Comparison of ENCODE assay signal across 26 cellular contexts in the genomic region with DNA sequence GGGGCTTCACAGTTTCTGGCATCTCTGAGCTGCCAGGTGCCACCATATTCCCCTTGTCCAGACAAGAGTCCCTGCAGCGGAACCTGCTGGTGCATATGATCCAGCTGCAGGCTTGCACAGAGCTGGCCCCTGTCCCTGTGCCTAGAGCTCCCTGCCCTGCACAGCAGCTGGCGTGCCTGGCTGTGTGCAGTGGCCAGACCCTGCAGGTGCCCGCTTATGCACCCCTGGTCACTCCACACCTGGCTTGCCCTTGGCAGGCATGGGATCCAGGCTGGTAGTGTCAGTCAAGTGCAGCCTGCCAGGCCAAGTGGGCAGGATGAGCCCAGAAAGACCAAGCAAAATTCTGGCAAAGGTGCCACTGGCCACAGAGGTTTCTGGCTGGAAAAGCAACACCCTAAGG.
"Had no signal": no experiment of that assay in that cellular context is flagged by ENCODE, and none has a peak within 500 bp of the region (broad histone marks: within the 10 kb centered on the region; RNA-seq: fewer than 3 reads in every experiment).

No MANE protein-coding gene starts in this region.

- ATAC-seq: mucosa of descending colon; naive thymus-derived CD4-positive, alpha-beta T cell; pancreas; right lobe of liver; stimulated activated naive B cell treated with anti-CD40 and anti-IgM and Interleukin-4, amounts not matched to agents 10 μg/mL and 1 μg/mL and 100 μg/mL, for 72 hours; stimulated activated naive CD8-positive, alpha-beta T cell treated with anti-CD3 and anti-CD28 coated beads, Interleukin-15, Interleukin-2, amounts not matched to agents 100 U/mL and 50 U/mL, for 24 hours had no signal

- H3K4me3 ChIP-seq: heart right ventricle, hepatocyte, left ventricle myocardium inferior, lung, mucosa of descending colon, neural progenitor cell, pancreas, prostate gland, right lobe of liver, smooth muscle cell, stomach, testis, thyroid gland, transverse colon, upper lobe of left lung had no signal

- H3K27ac ChIP-seq: heart right ventricle, hepatocyte, left ventricle myocardium inferior, neural progenitor cell, pancreas, prostate gland, right lobe of liver, stomach, testis, thyroid gland, transverse colon, upper lobe of left lung had no signal

- H3K36me3 ChIP-seq: prostate gland had no signal

- H3K9me3 ChIP-seq: heart right ventricle, left ventricle myocardium inferior, mucosa of descending colon, pancreas, prostate gland, right lobe of liver, stomach, testis, thyroid gland, transverse colon, upper lobe of left lung had no signal

- H3K27me3 ChIP-seq: heart right ventricle, hepatocyte, neural progenitor cell, pancreas, right lobe of liver, stomach, testis, thyroid gland, transverse colon, upper lobe of left lung had no signal

- H3K27ac Mint-ChIP-seq: memory B cell; naive thymus-derived CD4-positive, alpha-beta T cell; nephron progenitor cell; neural progenitor cell; stimulated activated naive B cell treated with anti-CD40 and anti-IgM and Interleukin-4, amounts not matched to agents 10 μg/mL and 1 μg/mL and 100 μg/mL, for 72 hours had no signal

- H3K4me1 Mint-ChIP-seq: memory B cell; naive thymus-derived CD4-positive, alpha-beta T cell; nephron progenitor cell; neural progenitor cell; stimulated activated naive B cell treated with anti-CD40 and anti-IgM and Interleukin-4, amounts not matched to agents 10 μg/mL and 1 μg/mL and 100 μg/mL, for 72 hours had no signal

- DNase-seq: heart right ventricle; islet precursor cell; left ventricle myocardium inferior; midbrain; mucosa of descending colon; naive thymus-derived CD4-positive, alpha-beta T cell; nephron progenitor cell; pancreas; right lobe of liver; stimulated activated CD4-positive, alpha-beta T cell treated with anti-CD3 and anti-CD28 coated beads, Interleukin-1b, Interleukin-23, amount 100 ng/mL, for 48 hours; stimulated activated CD4-positive, alpha-beta T cell treated with anti-CD3 and anti-CD28 coated beads, Interleukin-2, amount 100 ng/mL, for 48 hours; stimulated activated CD4-positive, alpha-beta T cell treated with anti-CD3 and anti-CD28 coated beads, Interleukin-4, amount 100 ng/mL, for 4 hours; stimulated activated CD8-positive, alpha-beta memory T cell treated with anti-CD3 and anti-CD28 coated beads, Interleukin-4, amount 100 ng/mL, for 48 hours; stimulated activated naive B cell treated with anti-CD40 and anti-IgM and Interleukin-4, amounts not matched to agents 10 μg/mL and 1 μg/mL and 100 μg/mL, for 72 hours; stimulated activated naive CD8-positive, alpha-beta T cell treated with anti-CD3 and anti-CD28 coated beads, Interleukin-15, Interleukin-2, amounts not matched to agents 100 U/mL and 50 U/mL, for 24 hours; stomach; testis; thyroid gland; transverse colon had no signal

- H3K4me3 Mint-ChIP-seq: memory B cell; naive thymus-derived CD4-positive, alpha-beta T cell; nephron progenitor cell; neural progenitor cell; stimulated activated naive B cell treated with anti-CD40 and anti-IgM and Interleukin-4, amounts not matched to agents 10 μg/mL and 1 μg/mL and 100 μg/mL, for 72 hours had no signal

- H3K4me1 ChIP-seq: neural progenitor cell, pancreas, prostate gland, right lobe of liver, stomach, testis, thyroid gland, transverse colon, upper lobe of left lung had no signal

- H3K9me3 Mint-ChIP-seq: memory B cell had no signal

- H3K27me3 Mint-ChIP-seq: memory B cell; naive thymus-derived CD4-positive, alpha-beta T cell; stimulated activated naive B cell treated with anti-CD40 and anti-IgM and Interleukin-4, amounts not matched to agents 10 μg/mL and 1 μg/mL and 100 μg/mL, for 72 hours had no signal
